Comparison of ENCODE assay signal across 21 cellular contexts in the genomic region with DNA sequence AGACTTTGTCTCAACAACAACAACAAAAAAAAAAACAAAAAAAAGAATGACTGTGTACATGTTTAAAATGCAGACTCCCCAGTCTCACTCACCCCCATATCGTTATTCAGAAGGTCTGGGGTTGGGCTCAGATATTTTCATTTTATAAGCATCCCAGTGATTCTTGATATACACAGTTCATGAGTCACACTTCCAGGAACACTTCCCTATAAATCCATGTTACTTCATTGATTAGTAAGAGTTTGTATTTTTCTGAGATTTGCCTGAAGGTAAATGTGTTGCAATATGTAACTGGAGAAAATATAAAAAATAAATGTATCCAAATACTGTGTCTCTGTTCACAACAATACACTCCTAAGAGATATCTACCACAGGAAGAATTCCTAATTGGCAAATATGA. TPM values are rescaled to one million over a fixed set of nuclear protein-coding genes. Genes with fewer than 3 reads are reported as not detected.
DNase-seq lines count a peak whose midpoint lies in the region; ATAC-seq and TF ChIP-seq lines count a peak whose summit lies in the region.
"Had no signal": no experiment of that assay in that cellular context is flagged by ENCODE, and none has a peak within 500 bp of the region (broad histone marks: within the 10 kb centered on the region; RNA-seq: fewer than 3 reads in every experiment).

No MANE protein-coding gene starts in this region.

- CTCF ChIA-PET in MCF 10A (lab: Yijun Ruan, JAX) = interaction anchor here (0.6 kb wide), 1 partner anchor 87 kb away, joined by 3 read pairs; no protein-coding TSS in a partner anchor

- H3K4me3 ChIP-seq in breast epithelium (no peak overlapping the region), body of pancreas (no peak overlapping the region)
- H3K4me3 ChIP-seq: BLaER1, GM12878, GM23248 had no signal

- POLR2A ChIA-PET in MCF 10A (lab: Yijun Ruan, JAX) = no interaction called here

- H3K4me3 Mint-ChIP-seq in MCF 10A (ENCODE audit: unreplicated experiment) = no peak overlapping the region
- H3K4me3 Mint-ChIP-seq in progenitor cell of endocrine pancreas (ENCODE audit: low read depth) = no peak overlapping the region
- H3K4me3 Mint-ChIP-seq: B cell; CD4-positive, CD25-positive, alpha-beta regulatory T cell; CD8-positive, alpha-beta T cell had no signal

- no peaks in the 10 kb centered on the region for H3K9me3 ChIP-seq in breast epithelium
- H3K9me3 ChIP-seq in body of pancreas = no peaks in the 10 kb centered on the region
- H3K9me3 ChIP-seq: Caco-2 had no signal

- H3K36me3 ChIP-seq in breast epithelium (no peaks in the 10 kb centered on the region), body of pancreas (replicated peaks in 1 of 2; ENCODE audit: insufficient read depth in 1 of 2, low read depth in 2 of 2) (no peaks in the 10 kb centered on the region)
- H3K36me3 ChIP-seq: BLaER1 had no signal

- WGBS in body of pancreas, 2 donors = 68 to 69% methylated on average over 1 of the region's 1 CpG

- intact Hi-C loops in MCF 10A (cut with micrococcal nuclease) (no loop called here), breast epithelium (cut with DNase I; ENCODE audit: low total_unique reads) (no loop called here), body of pancreas (cut with DNase I) (no loop called here)

- no TSS peak for BruUV-seq in MCF 10A (replicated peaks; lab: Mats Ljungman, UMichigan)

- DNase-seq in MCF 10A (ENCODE audit: unreplicated experiment) = peak; percentile 45
- DNase-seq in breast epithelium (ENCODE audit: low spot score in 2 of 2) = no peak
- no peak for DNase-seq in body of pancreas
- DNase-seq in progenitor cell of endocrine pancreas (ENCODE audit: low spot score, unreplicated experiment) = no peak
- DNase-seq in NCI-H1417 treated with DMSO at 0.1 percent for 48 hours (lab: John Stamatoyannopoulos, UW) = no peak
- DNase-seq in DMS79 treated with DMSO at 0.1 percent for 48 hours (lab: John Stamatoyannopoulos, UW) = no peak
- DNase-seq: Caco-2; CD4-positive, CD25-positive, alpha-beta regulatory T cell; CD8-positive, alpha-beta T cell; DMS153; EL; GDM1; GM23248; H7; HCEC 1CT had no signal

- H3K27ac ChIP-seq in breast epithelium (no peak overlapping the region), body of pancreas (peak overlapping the region in 3 of 4 donors; percentile 4 to 78 (median 6))
- H3K27ac ChIP-seq: 22Rv1, BLaER1, C4-2B, GM23248 had no signal

- H3K4me1 ChIP-seq in breast epithelium (no peaks in the 10 kb centered on the region), body of pancreas (peaks cover 57% of the 10 kb centered on the region)
- H3K4me1 ChIP-seq: BLaER1 had no signal

- ATAC-seq in body of pancreas = no peak
- ATAC-seq: CD8-positive, alpha-beta T cell; GM12878 had no signal

- H3K27me3 Mint-ChIP-seq in MCF 10A (ENCODE audit: insufficient read depth, unreplicated experiment) (peaks cover 9% of the 10 kb centered on the region), progenitor cell of endocrine pancreas (no peaks in the 10 kb centered on the region)

- H3K4me1 Mint-ChIP-seq in MCF 10A (ENCODE audit: insufficient read depth, unreplicated experiment) (peaks cover 21% of the 10 kb centered on the region), progenitor cell of endocrine pancreas (ENCODE audit: low read depth) (peaks cover 69% of the 10 kb centered on the region)

- no peak overlapping the region for H3K27ac Mint-ChIP-seq in MCF 10A (ENCODE audit: low read depth, unreplicated experiment)
- peak overlapping the region; percentile 85 for H3K27ac Mint-ChIP-seq in progenitor cell of endocrine pancreas
- H3K27ac Mint-ChIP-seq: B cell; CD4-positive, CD25-positive, alpha-beta regulatory T cell; CD8-positive, alpha-beta T cell had no signal

- TF ChIP-seq CTCF in MCF 10A (IDR thresholded peaks at IDR 0.05; ENCODE audit: unreplicated experiment) (no peak), breast epithelium (IDR thresholded peaks at IDR 0.05) (no peak), body of pancreas (IDR thresholded peaks at IDR 0.05) (no peak), progenitor cell of endocrine pancreas (IDR thresholded peaks at IDR 0.05; ENCODE audit: unreplicated experiment) (no peak)

- peaks cover 0 to 84% of the 10 kb centered on the region in 2 donors for H3K27me3 ChIP-seq in breast epithelium
- no peaks in the 10 kb centered on the region for H3K27me3 ChIP-seq in body of pancreas

- H3K9me3 Mint-ChIP-seq in MCF 10A (ENCODE audit: unreplicated experiment) (no peaks in the 10 kb centered on the region), progenitor cell of endocrine pancreas (ENCODE audit: low read depth) (no peaks in the 10 kb centered on the region)
- H3K9me3 Mint-ChIP-seq: CD8-positive, alpha-beta T cell had no signal

- TF ChIP-seq POLR2A in breast epithelium (IDR thresholded peaks at IDR 0.05) (no peak), body of pancreas (IDR thresholded peaks at IDR 0.05) (no peak)

- H3K36me3 Mint-ChIP-seq in MCF 10A (ENCODE audit: insufficient read depth, unreplicated experiment) (no peaks in the 10 kb centered on the region), progenitor cell of endocrine pancreas (ENCODE audit: insufficient read depth) (peaks cover 1% of the 10 kb centered on the region)
- H3K36me3 Mint-ChIP-seq: CD4-positive, CD25-positive, alpha-beta regulatory T cell; CD8-positive, alpha-beta T cell had no signal

RNA-seq across cellular contexts. Expression of gene PDX1, which starts 6.7 kb away (rescaled TPM):
- total RNA-seq in MCF 10A (2022) (0.17 and 0.35 TPM in 2 replicates), breast epithelium (not detected), body of pancreas (10 to 100 TPM in 1 of 2 donors, 1 to 10 TPM in 1; 6.5 to 25.1 TPM), progenitor cell of endocrine pancreas (260 and 303 TPM in 2 replicates)
- total RNA-seq: B cell; CD4-positive, CD25-positive, alpha-beta regulatory T cell; CD8-positive, alpha-beta T cell; GM12878; GM23248; H1; H7 had no signal

RNA-seq across cellular contexts. Expression of gene CDX2, which starts 56.0 kb away (rescaled TPM):
- total RNA-seq in MCF 10A (2022) (not detected in 2 replicates), breast epithelium (under 1 TPM in 1 of 3 donors, not detected in 2; 0.33 TPM), body of pancreas (1 to 10 TPM; 1.3 to 1.6 TPM), progenitor cell of endocrine pancreas (24.8 and 31.0 TPM in 2 replicates)
- total RNA-seq: B cell; CD4-positive, CD25-positive, alpha-beta regulatory T cell; CD8-positive, alpha-beta T cell; GM23248; H7 had no signal

Comparison
In these comparisons a context has a peak if more than half of its experiments do, and no peak if none do; other contexts are left out.
1. H3K27ac ChIP-seq: peak in body of pancreas (3 of 4); none in breast epithelium (0 of 2).
2. RNA of gene PDX1, which starts 6.7 kb away (total RNA-seq): 260 to 303 TPM in progenitor cell of endocrine pancreas; 6.5 to 25.1 TPM in body of pancreas, 0.17 to 0.35 TPM in MCF 10A and not detected in breast epithelium; every median in the first group is over 10 times any median in the second.
3. RNA of gene CDX2, which starts 56.0 kb away (total RNA-seq): 24.8 to 31.0 TPM in progenitor cell of endocrine pancreas; 1.3 to 1.6 TPM in body of pancreas, not detected in MCF 10A and 0.33 TPM in breast epithelium; every median in the first group is over 10 times any median in the second.